In the genomic region with DNA sequence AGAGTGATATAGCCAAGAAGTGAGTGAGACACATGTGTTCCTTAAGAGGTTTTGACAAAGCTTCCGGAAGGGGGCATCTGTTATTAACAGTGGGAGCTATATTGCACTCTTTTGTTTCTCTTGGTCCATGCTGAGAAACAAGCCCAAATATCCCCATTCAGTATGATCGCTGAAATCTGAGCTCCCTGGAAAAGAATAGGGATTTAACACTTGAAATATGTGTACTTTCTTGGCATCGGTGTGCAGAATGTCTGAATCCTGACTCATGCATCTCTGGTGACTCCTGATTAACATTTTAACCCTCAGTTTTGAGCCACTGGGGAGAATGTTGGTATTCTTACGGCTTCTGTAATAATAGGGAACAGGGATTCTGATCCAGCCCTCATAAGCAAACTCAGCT, we compare ENCODE assay signal across 12 cellular contexts.
DNase-seq lines count a peak whose midpoint lies in the region; ATAC-seq and TF ChIP-seq lines count a peak whose summit lies in the region.
"Had no signal": no experiment of that assay in that cellular context is flagged by ENCODE, and none has a peak within 500 bp of the region (broad histone marks: within the 10 kb centered on the region; RNA-seq: fewer than 3 reads in every experiment).

No MANE protein-coding gene starts in this region.

- POLR2A ChIA-PET in PC-3 (lab: Charles Lee; ENCODE audit: unreplicated experiment) (no interaction called here), T-cell (lab: Charles Lee) (interaction anchor here in 1 of 2 donors (0.7 kb wide), 1 partner anchor 15 kb away, joined by 4 read pairs; no protein-coding TSS in a partner anchor)

- peak overlapping the region; percentile 51 for H3K4me2 ChIP-seq in PC-3 (ENCODE audit: low read length)

- no peaks in the 10 kb centered on the region for H4K20me1 ChIP-seq in PC-3 (ENCODE audit: low read length)

- no peak overlapping the region for H3K27ac Mint-ChIP-seq in T-cell

- ATAC-seq in PC-3 (peak; percentile 62), T-cell (replicated peaks in 1 of 4) (no peak)
- ATAC-seq: stimulated activated naive CD8-positive, alpha-beta T cell treated with anti-CD3 and anti-CD28 coated beads, Interleukin-15, Interleukin-2, amounts not matched to agents 100 U/mL and 50 U/mL, for 24 hours had no signal

- H3K9ac ChIP-seq in PC-3 (ENCODE audit: low read length), result no peak overlapping the region

- no peaks in the 10 kb centered on the region for H3K36me3 Mint-ChIP-seq in T-cell

- intact Hi-C loops in PC-3 (cut with micrococcal nuclease), result no loop called here

- peaks cover 0 to 4% of the 10 kb centered on the region in 2 donors for H3K27me3 Mint-ChIP-seq in T-cell

- no peak overlapping the region for H2AFZ ChIP-seq in PC-3 (ENCODE audit: low read length)

- TF ChIP-seq CTCF in PC-3 (conservative IDR thresholded peaks at IDR 0.05; ENCODE audit: low read depth, low read length) (peak; percentile 34; the same call in 1 of the 2 replicates), fibroblast of the aortic adventitia (IDR thresholded peaks at IDR 0.05; ENCODE audit: insufficient read depth, low read length) (no peak)

- H3K79me2 ChIP-seq in PC-3 (ENCODE audit: low read length), result no peaks in the 10 kb centered on the region

- no peaks in the 10 kb centered on the region for H3K4me1 Mint-ChIP-seq in T-cell

- DNase-seq in NCI-H2107 treated with DMSO at 0.1 percent for 48 hours (lab: John Stamatoyannopoulos, UW; ENCODE audit: unreplicated experiment) (peak; percentile 17), NCI-H2107 (lab: John Stamatoyannopoulos, UW) (no peak), PC-3 (peak; percentile 82), fibroblast of the aortic adventitia (ENCODE audit: low read depth) (peak; percentile 64), smooth muscle cell of the brain vasculature (ENCODE audit: low read depth, low spot score) (peak; percentile 15), T-cell (no peak), HuH-7 (ENCODE audit: low spot score) (no peak), NCI-H2227 (lab: John Stamatoyannopoulos, UW; ENCODE audit: unreplicated experiment) (no peak)
- DNase-seq: activated CD4-positive, alpha-beta T cell treated with anti-CD3 and anti-CD28 coated beads for 48 hours; Kasumi-1; Peyer's patch; stimulated activated naive CD8-positive, alpha-beta T cell treated with anti-CD3 and anti-CD28 coated beads, Interleukin-15, Interleukin-2, amounts not matched to agents 100 U/mL and 50 U/mL, for 24 hours had no signal

- no peak overlapping the region for H3K27ac ChIP-seq in PC-3 (ENCODE audit: low read length)
- H3K27ac ChIP-seq: Peyer's patch had no signal

- no TSS peak for BruUV-seq in PC-3 (replicated peaks; lab: Mats Ljungman, UMichigan)

- H3K27me3 ChIP-seq in PC-3 (ENCODE audit: low read length), result peaks cover 10% of the 10 kb centered on the region; the same call in 1 of the 2 replicates
- H3K27me3 ChIP-seq: Peyer's patch had no signal

- no peaks in the 10 kb centered on the region for H3F3A ChIP-seq in PC-3 (ENCODE audit: low read length, unreplicated experiment)

- H3K4me3 ChIP-seq in PC-3 (ENCODE audit: low read length) (no peak overlapping the region), fibroblast of the aortic adventitia (ENCODE audit: low read depth, low read length) (no peak overlapping the region)
- H3K4me3 ChIP-seq: Peyer's patch had no signal

- H3K9me3 ChIP-seq in PC-3 (ENCODE audit: low read length), result no peaks in the 10 kb centered on the region
- H3K9me3 ChIP-seq: Peyer's patch had no signal

- H3K9me2 ChIP-seq in PC-3 (replicated peaks; ENCODE audit: low read length), result no peaks in the 10 kb centered on the region

- H3K36me3 ChIP-seq in PC-3 (ENCODE audit: low read depth, low read length), result no peaks in the 10 kb centered on the region
- H3K36me3 ChIP-seq: Peyer's patch had no signal

- peaks cover 0 to 5% (median 4%) of the 10 kb centered on the region in 3 donors for H3K9me3 Mint-ChIP-seq in T-cell

- H3K4me1 ChIP-seq in PC-3 (ENCODE audit: insufficient read depth, low read length), result peaks cover 13% of the 10 kb centered on the region
- H3K4me1 ChIP-seq: Peyer's patch had no signal

- H3K4me3 Mint-ChIP-seq in T-cell, result no peak overlapping the region

- CTCF ChIA-PET in PC-3 (lab: Charles Lee), result interaction anchor here (0.7 kb wide), 1 partner anchor 17 kb away, joined by 3 read pairs; no protein-coding TSS in a partner anchor
- CTCF ChIA-PET in T-cell (lab: Charles Lee), result no interaction called here

Comparison
In these comparisons a context has a peak if more than half of its experiments do, and no peak if none do; other contexts are left out.
1. DNase-seq: peak in NCI-H2107 treated with DMSO at 0.1 percent for 48 hours (single experiment), PC-3 (single experiment), fibroblast of the aortic adventitia (single experiment) and smooth muscle cell of the brain vasculature (single experiment); none in NCI-H2107 (single experiment), T-cell (0 of 34), HuH-7 (single experiment) and NCI-H2227 (single experiment).